In genomic region chr2:226649201-226649600, GRCh38 we compare ENCODE assay signal across 14 cellular contexts.
A peak's percentile ranks its signal among the peaks of the same experiment; 100 is the strongest.
DNase-seq lines count a peak whose midpoint lies in the region; ATAC-seq, FAIRE-seq and TF ChIP-seq lines count a peak whose summit lies in the region.
"Had no signal": no experiment of that assay in that cellular context is flagged by ENCODE, and none has a peak within 500 bp of the region (broad histone marks: within the 10 kb centered on the region; RNA-seq: fewer than 3 reads in every experiment).

No MANE protein-coding gene starts in this region.

- H3K9me3 ChIP-seq in SJSA1 (replicated peaks) (no peaks in the 10 kb centered on the region), keratinocyte (ENCODE audit: control insufficient read depth, low read depth, low read length) (peaks cover 4% of the 10 kb centered on the region), smooth muscle cell (replicated peaks; ENCODE audit: low read depth) (no peaks in the 10 kb centered on the region), upper lobe of left lung (peaks cover 0 to 3% (median 0%) of the 10 kb centered on the region in 4 donors)

- no peak for DNase-seq in T-helper 2 cell treated with Interferon-gamma antibody and Interleukin-4, amounts not matched to agents 5 μg/mL and 100 μg/mL, for 36 hours (ENCODE audit: low spot score)
- DNase-seq in T-helper 2 cell (no peak), SJSA1 (ENCODE audit: low read depth in 1 of 2, low spot score in 2 of 2) (no peak), keratinocyte (ENCODE audit: low read depth, low spot score) (no peak), smooth muscle cell (lab: John Stamatoyannopoulos, UW; ENCODE audit: unreplicated experiment) (no peak), NCI-H446 (lab: John Stamatoyannopoulos, UW) (no peak), urothelium cell line (ENCODE audit: low spot score) (no peak), upper lobe of left lung (no peak)
- DNase-seq: 8988T, NCI-H1105, NCI-H446 treated with DMSO at 0.1 percent for 48 hours had no signal

- H3K27ac ChIP-seq in SJSA1 (peak overlapping the region; percentile 97), keratinocyte (ENCODE audit: control insufficient read depth, insufficient read depth, low read length) (peak overlapping the region; percentile 91), smooth muscle cell (ENCODE audit: low read depth) (peak overlapping the region; percentile 81), upper lobe of left lung (peak overlapping the region in 2 of 4 donors; percentile 31 to 54)

- no peak for TF ChIP-seq CTCF in keratinocyte (optimal IDR thresholded peaks at IDR 0.05 in 1 of 3, IDR thresholded peaks at IDR 0.05 in 1 of 3, conservative IDR thresholded peaks at IDR 0.05 in 1 of 3; ENCODE audit: extremely low read depth in 1 of 3, insufficient read depth in 2 of 3, low read length in 3 of 3)
- no peak for TF ChIP-seq CTCF in smooth muscle cell (IDR thresholded peaks at IDR 0.05; ENCODE audit: borderline replicate concordance, insufficient read depth, poor library complexity, severe bottlenecking)
- TF ChIP-seq CTCF in upper lobe of left lung (IDR thresholded peaks at IDR 0.05) = no peak

- H3K9ac ChIP-seq in keratinocyte (ENCODE audit: control insufficient read depth, extremely low read depth, insufficient read depth, low read length) (peak overlapping the region; percentile 49), smooth muscle cell (ENCODE audit: low read depth) (no peak overlapping the region)

- peak overlapping the region; percentile 33 for H3K27ac Mint-ChIP-seq in T-helper 2 cell treated with Interferon-gamma antibody and Interleukin-4, amounts not matched to agents 5 μg/mL and 100 μg/mL, for 36 hours

- no peak for TF ChIP-seq POLR2A in upper lobe of left lung (IDR thresholded peaks at IDR 0.05)

- H3K4me3 ChIP-seq in SJSA1 (no peak overlapping the region), keratinocyte (ENCODE audit: control insufficient read depth in 2 of 3, extremely low read depth in 1 of 3, insufficient read depth in 2 of 3, low read depth in 1 of 3, low read length in 3 of 3) (no peak overlapping the region), smooth muscle cell (no peak overlapping the region), upper lobe of left lung (no peak overlapping the region)
- H3K4me3 ChIP-seq: lung had no signal

- no peak for TF ChIP-seq EP300 in upper lobe of left lung (IDR thresholded peaks at IDR 0.05)

- ATAC-seq in upper lobe of left lung (ENCODE audit: low FRiP score in 2 of 2) = no peak

- H2AFZ ChIP-seq in keratinocyte (ENCODE audit: control insufficient read depth, low read length) (no peak overlapping the region), smooth muscle cell (ENCODE audit: low read depth) (no peak overlapping the region)

- H3K79me2 ChIP-seq in keratinocyte (ENCODE audit: control insufficient read depth, insufficient read depth, low read length) (peaks cover 19% of the 10 kb centered on the region), smooth muscle cell (ENCODE audit: low read depth) (no peaks in the 10 kb centered on the region)

- H3K27me3 ChIP-seq in SJSA1 (replicated peaks) = no peaks in the 10 kb centered on the region
- no peaks in the 10 kb centered on the region for H3K27me3 ChIP-seq in keratinocyte (ENCODE audit: control insufficient read depth, extremely low read depth, insufficient read depth, low read length)
- no peaks in the 10 kb centered on the region for H3K27me3 ChIP-seq in smooth muscle cell (ENCODE audit: low read depth)
- no peaks in the 10 kb centered on the region for H3K27me3 ChIP-seq in upper lobe of left lung

- H3K27me3 Mint-ChIP-seq in T-helper 2 cell treated with Interferon-gamma antibody and Interleukin-4, amounts not matched to agents 5 μg/mL and 100 μg/mL, for 36 hours (ENCODE audit: low read depth) = peaks cover 5% of the 10 kb centered on the region
- H3K27me3 Mint-ChIP-seq: activated naive CD8-positive, alpha-beta T cell had no signal

- H4K20me1 ChIP-seq in keratinocyte (ENCODE audit: control insufficient read depth, extremely low read depth, insufficient read depth, low read length) = no peaks in the 10 kb centered on the region
- H4K20me1 ChIP-seq in smooth muscle cell (ENCODE audit: low read depth) = no peaks in the 10 kb centered on the region

- H3K4me3 Mint-ChIP-seq in T-helper 2 cell treated with Interferon-gamma antibody and Interleukin-4, amounts not matched to agents 5 μg/mL and 100 μg/mL, for 36 hours = no peak overlapping the region
- H3K4me3 Mint-ChIP-seq: activated naive CD8-positive, alpha-beta T cell had no signal

- dilution Hi-C loops in keratinocyte (cut with MboI; ENCODE audit: extremely low pct_ligation_motif_present, low sequenced_read_pairs) = no loop called here

- peaks cover 27% of the 10 kb centered on the region for H3K4me1 Mint-ChIP-seq in T-helper 2 cell treated with Interferon-gamma antibody and Interleukin-4, amounts not matched to agents 5 μg/mL and 100 μg/mL, for 36 hours (ENCODE audit: low read depth)

- 99% methylated on average over 10 of the region's 10 CpGs for WGBS in smooth muscle cell (ENCODE audit: low lambda C conversion rate)
- WGBS in upper lobe of left lung, 2 donors = 97% methylated on average over 10 of the region's 10 CpGs

- H3K4me2 ChIP-seq in keratinocyte (ENCODE audit: control insufficient read depth, extremely low read depth, insufficient read depth, low read depth, low read length) (peak overlapping the region; percentile 80), smooth muscle cell (no peak overlapping the region)

- no peaks in the 10 kb centered on the region for H3K36me3 ChIP-seq in SJSA1
- H3K36me3 ChIP-seq in keratinocyte (ENCODE audit: control insufficient read depth in 2 of 2, extremely low read depth in 1 of 2, insufficient read depth in 2 of 2, low read length in 2 of 2) = peaks cover 0 to 8% of the 10 kb centered on the region in 2 experiments
- H3K36me3 ChIP-seq in smooth muscle cell (ENCODE audit: low read depth) = no peaks in the 10 kb centered on the region
- H3K36me3 ChIP-seq in upper lobe of left lung = no peaks in the 10 kb centered on the region

- FAIRE-seq in keratinocyte (lab: Jason Lieb, UNC) (no peak), urothelium cell line (lab: Jason Lieb, UNC) (no peak)
- FAIRE-seq: GM12892 had no signal

- H3K36me3 Mint-ChIP-seq in T-helper 2 cell treated with Interferon-gamma antibody and Interleukin-4, amounts not matched to agents 5 μg/mL and 100 μg/mL, for 36 hours (ENCODE audit: low read depth) = peaks cover 14% of the 10 kb centered on the region

- peaks cover 23% of the 10 kb centered on the region for H3F3A ChIP-seq in smooth muscle cell (ENCODE audit: low read depth)

- peaks cover 21% of the 10 kb centered on the region for H3K9me3 Mint-ChIP-seq in T-helper 2 cell treated with Interferon-gamma antibody and Interleukin-4, amounts not matched to agents 5 μg/mL and 100 μg/mL, for 36 hours

- H3K4me1 ChIP-seq in SJSA1 (replicated peaks) (peaks cover 69% of the 10 kb centered on the region), keratinocyte (ENCODE audit: control insufficient read depth, extremely low read depth, insufficient read depth, low read length) (peaks cover 39% of the 10 kb centered on the region), smooth muscle cell (ENCODE audit: low read depth) (peaks cover 12% of the 10 kb centered on the region), upper lobe of left lung (peaks cover 15 to 25% (median 17%) of the 10 kb centered on the region in 4 donors)

- H3K9me1 ChIP-seq in keratinocyte (ENCODE audit: control insufficient read depth, extremely low read depth, insufficient read depth, low read length) = no peaks in the 10 kb centered on the region
